In genomic region chr6:52564856-52565255, GRCh38 we compare ENCODE assay signal across 16 cellular contexts. TPM values are rescaled to one million over a fixed set of nuclear protein-coding genes. Genes with fewer than 3 reads are reported as not detected.
DNase-seq lines count a peak whose midpoint lies in the region; ATAC-seq and TF ChIP-seq lines count a peak whose summit lies in the region.
"Had no signal": no experiment of that assay in that cellular context is flagged by ENCODE, and none has a peak within 500 bp of the region (broad histone marks: within the 10 kb centered on the region; RNA-seq: fewer than 3 reads in every experiment).

No MANE protein-coding gene starts in this region.

- in situ Hi-C loops in brain microvascular endothelial cell (cut with HindIII; ENCODE audit: low pct_ligation_motif_present, low sequenced_read_pairs) = no loop called here

- DNase-seq in activated CD4-positive, alpha-beta T cell treated with anti-CD3 and anti-CD28 coated beads, Interleukin-2, amount 10 ng/mL, durations not matched to agents 7 days and 5 days = no peak
- no peak for DNase-seq in activated CD4-positive, alpha-beta T cell treated with anti-CD3 and anti-CD28 coated beads for 1 hour
- DNase-seq in brain microvascular endothelial cell (no peak), right lobe of liver (peak in 1 of 3 donors; percentile 60), tibial artery (no peak), HPDE6-E6E7 (ENCODE audit: extremely low spot score) (no peak), DMS 273 treated with DMSO at 0.1 percent for 48 hours (lab: John Stamatoyannopoulos, UW) (no peak)
- DNase-seq: GOT3, MV-4-11, NCI-H1436 treated with DMSO at 0.1 percent for 48 hours, NCI-H2081, NCI-H510A treated with DMSO at 0.1 percent for 48 hours had no signal

- H3K4me1 Mint-ChIP-seq in activated CD4-positive, alpha-beta T cell treated with anti-CD3 and anti-CD28 coated beads, Interleukin-2, amount 10 ng/mL, durations not matched to agents 7 days and 5 days = peaks cover 18% of the 10 kb centered on the region

- peaks cover 16% of the 10 kb centered on the region for H3K36me3 ChIP-seq in brain microvascular endothelial cell (replicated peaks)
- no peaks in the 10 kb centered on the region for H3K36me3 ChIP-seq in right lobe of liver
- no peaks in the 10 kb centered on the region for H3K36me3 ChIP-seq in tibial artery

- POLR2A ChIA-PET in activated CD4-positive, alpha-beta T cell treated with anti-CD3 and anti-CD28 coated beads, Interleukin-2, amount 10 ng/mL, durations not matched to agents 7 days and 5 days (lab: Charles Lee) = no interaction called here

- H3K27ac ChIP-seq in brain microvascular endothelial cell = peak overlapping the region; percentile 98
- peak overlapping the region in 1 of 3 donors; percentile 18 for H3K27ac ChIP-seq in right lobe of liver
- peak overlapping the region; percentile 98 to 99 for H3K27ac ChIP-seq in tibial artery
- H3K27ac ChIP-seq: 22Rv1; BLaER1 treated with 17β-estradiol and CSF1 and Interleukin-3, amounts not matched to agents 10 nM and 100 nM had no signal

- no peaks in the 10 kb centered on the region for H3K9me3 Mint-ChIP-seq in activated CD4-positive, alpha-beta T cell treated with anti-CD3 and anti-CD28 coated beads, Interleukin-2, amount 10 ng/mL, durations not matched to agents 7 days and 5 days
- H3K9me3 Mint-ChIP-seq: IgD-negative memory B cell had no signal

- no peak for TF ChIP-seq POLR2A in right lobe of liver (IDR thresholded peaks at IDR 0.05)

- H3K27me3 Mint-ChIP-seq in activated CD4-positive, alpha-beta T cell treated with anti-CD3 and anti-CD28 coated beads, Interleukin-2, amount 10 ng/mL, durations not matched to agents 7 days and 5 days = no peaks in the 10 kb centered on the region
- H3K27me3 Mint-ChIP-seq: IgD-negative memory B cell had no signal

- CTCF ChIA-PET in activated CD4-positive, alpha-beta T cell treated with anti-CD3 and anti-CD28 coated beads, Interleukin-2, amount 10 ng/mL, durations not matched to agents 7 days and 5 days (lab: Charles Lee) = no interaction called here

- peak overlapping the region; percentile 2 for H3K27ac Mint-ChIP-seq in activated CD4-positive, alpha-beta T cell treated with anti-CD3 and anti-CD28 coated beads, Interleukin-2, amount 10 ng/mL, durations not matched to agents 7 days and 5 days
- H3K27ac Mint-ChIP-seq: IgD-negative memory B cell had no signal

- no peak overlapping the region for H3K4me3 ChIP-seq in brain microvascular endothelial cell (ENCODE audit: low read depth, low read length)
- no peak overlapping the region for H3K4me3 ChIP-seq in right lobe of liver
- no peak overlapping the region for H3K4me3 ChIP-seq in tibial artery
- H3K4me3 ChIP-seq: BLaER1 treated with 17β-estradiol and CSF1 and Interleukin-3, amounts not matched to agents 10 nM and 100 nM had no signal

- peaks cover 4% of the 10 kb centered on the region for H3K36me3 Mint-ChIP-seq in activated CD4-positive, alpha-beta T cell treated with anti-CD3 and anti-CD28 coated beads, Interleukin-2, amount 10 ng/mL, durations not matched to agents 7 days and 5 days (ENCODE audit: low read depth)

- H3K4me1 ChIP-seq in right lobe of liver = peaks cover 0 to 54% (median 24%) of the 10 kb centered on the region in 4 donors
- peaks cover 0 to 94% (median 61%) of the 10 kb centered on the region in 4 donors for H3K4me1 ChIP-seq in tibial artery

- intact Hi-C loops in right lobe of liver (cut with DNase I) = no loop called here
- intact Hi-C loops in tibial artery (cut with DNase I; ENCODE audit: low total_unique reads) = no loop called here

- no peaks in the 10 kb centered on the region for H3K9me3 ChIP-seq in right lobe of liver
- no peaks in the 10 kb centered on the region for H3K9me3 ChIP-seq in tibial artery

- WGBS in right lobe of liver (ENCODE audit: insufficient coverage, low coverage, low lambda C conversion rate, missing lambda C conversion rate) = 53% methylated on average over 3 of the region's 3 CpGs

- H3K27me3 ChIP-seq in brain microvascular endothelial cell (replicated peaks) = no peaks in the 10 kb centered on the region
- no peaks in the 10 kb centered on the region for H3K27me3 ChIP-seq in right lobe of liver
- no peaks in the 10 kb centered on the region for H3K27me3 ChIP-seq in tibial artery
- H3K27me3 ChIP-seq: BLaER1 treated with 17β-estradiol and CSF1 and Interleukin-3, amounts not matched to agents 10 nM and 100 nM had no signal

- TF ChIP-seq CTCF in brain microvascular endothelial cell (IDR thresholded peaks at IDR 0.05; ENCODE audit: low read depth, low read length, missing control alignments) (no peak), right lobe of liver (IDR thresholded peaks at IDR 0.05) (no peak), tibial artery (IDR thresholded peaks at IDR 0.05) (no peak)

- no peak overlapping the region for H3K4me3 Mint-ChIP-seq in activated CD4-positive, alpha-beta T cell treated with anti-CD3 and anti-CD28 coated beads, Interleukin-2, amount 10 ng/mL, durations not matched to agents 7 days and 5 days

- ATAC-seq in right lobe of liver = peak; percentile 7 to 67 (median 56)
- no peak for ATAC-seq in GM19467 (IDR thresholded peaks at IDR 0.05; ENCODE audit: unreplicated experiment)

RNA-seq across cellular contexts. Expression of gene TRAM2, which starts 12.0 kb away (rescaled TPM):
- total RNA-seq in activated CD4-positive, alpha-beta T cell treated with anti-CD3 and anti-CD28 coated beads, Interleukin-2, amount 10 ng/mL, durations not matched to agents 7 days and 5 days = 1 to 10 TPM; 9.0 to 9.4 TPM
- 10 to 100 TPM; 16.1 to 24.8 (median 17.8) TPM for total RNA-seq in right lobe of liver
